ENCODE assay signal across 11 cellular contexts in the genomic region with DNA sequence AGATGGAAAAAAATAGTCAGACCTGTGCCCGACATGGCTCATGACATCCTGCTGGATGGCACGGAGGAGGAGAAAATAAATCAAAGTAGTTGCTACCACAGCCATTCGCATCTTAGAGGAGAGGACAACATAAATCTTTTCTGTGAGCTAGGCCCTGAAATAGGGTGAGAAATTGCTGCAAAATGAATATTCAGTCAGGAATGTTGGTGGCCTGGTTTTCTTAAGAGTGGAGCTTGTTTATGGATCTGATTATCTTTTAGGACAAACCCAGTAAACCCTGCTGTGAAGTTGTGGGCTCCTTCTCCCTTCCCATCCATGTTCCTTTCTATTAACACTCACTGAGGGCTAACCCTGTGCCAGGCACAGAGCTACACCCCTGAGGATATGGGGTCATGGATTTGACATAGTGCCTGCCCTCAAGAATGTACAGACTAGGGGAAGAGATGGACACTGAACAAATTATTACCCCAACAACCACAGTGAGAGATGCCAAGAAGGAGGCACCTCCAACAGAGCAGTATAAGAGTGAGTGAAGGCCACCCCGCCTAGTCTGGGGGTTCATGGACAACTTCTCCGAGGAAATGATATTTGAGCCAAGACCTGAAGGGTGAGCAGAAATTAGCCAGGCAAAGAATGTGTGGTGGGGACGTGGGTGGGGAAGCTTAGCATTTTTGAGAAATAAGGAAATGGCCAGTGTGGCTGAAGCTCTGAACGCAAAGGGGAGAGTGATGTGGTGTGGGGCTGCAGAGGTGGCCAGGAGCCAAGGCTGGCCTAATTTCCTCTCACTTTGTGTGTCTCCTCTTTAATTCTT.
DNase-seq lines count a peak whose midpoint lies in the region; ATAC-seq and TF ChIP-seq lines count a peak whose summit lies in the region.
"Had no signal": no experiment of that assay in that cellular context is flagged by ENCODE, and none has a peak within 500 bp of the region (broad histone marks: within the 10 kb centered on the region; RNA-seq: fewer than 3 reads in every experiment).

No MANE protein-coding gene starts in this region.

- POLR2A ChIA-PET in RWPE1 (lab: Yijun Ruan, JAX; ENCODE audit: low non-redundant PET), result interaction anchor here (0.6 kb wide), 1 partner anchor 10 kb away, joined by 3 read pairs; no protein-coding TSS in a partner anchor

- H3K27me3 Mint-ChIP-seq in T-helper 1 cell treated with Interleukin-12 subunit alpha and Interleukin-12 subunit beta and Interleukin-4 antibody, amounts not matched to agents 30 μg/mL and 1 μg/mL, for 36 hours (ENCODE audit: low read depth), result no peaks in the 10 kb centered on the region
- no peaks in the 10 kb centered on the region for H3K27me3 Mint-ChIP-seq in activated T-helper 1 cell treated with anti-CD3 and anti-CD28 coated beads, Interleukin-12 subunit alpha, Interleukin-12 subunit beta, Interleukin-2, Interleukin-4 antibody, amounts not matched to agents 30 ng/mL and 10 ng/mL and 1 ng/mL, durations not matched to agents 14 hours and 24 hours and 36 hours (ENCODE audit: insufficient read depth)
- H3K27me3 Mint-ChIP-seq: activated B cell treated with CpG ODN at 0.5 μM for 24 hours; central memory CD8-positive, alpha-beta T cell had no signal

- intact Hi-C loops in activated T-helper 1 cell treated with anti-CD3 and anti-CD28 coated beads, Interleukin-12 subunit alpha, Interleukin-12 subunit beta, Interleukin-2, Interleukin-4 antibody, amounts not matched to agents 30 ng/mL and 10 ng/mL and 1 ng/mL, durations not matched to agents 14 hours and 24 hours and 36 hours (cut with micrococcal nuclease), result no loop called here
- intact Hi-C loops in left lung (cut with DNase I), result no loop called here

- H3K36me3 ChIP-seq in left lung, result no peaks in the 10 kb centered on the region

- no peak overlapping the region for H3K4me3 ChIP-seq in left lung
- H3K4me3 ChIP-seq: A549 had no signal

- peaks cover 0 to 1% of the 10 kb centered on the region in 2 donors for H3K9me3 ChIP-seq in left lung
- H3K9me3 ChIP-seq: A549 had no signal

- peak overlapping the region; percentile 56 for H3K27ac Mint-ChIP-seq in T-helper 1 cell treated with Interleukin-12 subunit alpha and Interleukin-12 subunit beta and Interleukin-4 antibody, amounts not matched to agents 30 μg/mL and 1 μg/mL, for 36 hours
- H3K27ac Mint-ChIP-seq in activated T-helper 1 cell treated with anti-CD3 and anti-CD28 coated beads, Interleukin-12 subunit alpha, Interleukin-12 subunit beta, Interleukin-2, Interleukin-4 antibody, amounts not matched to agents 30 ng/mL and 10 ng/mL and 1 ng/mL, durations not matched to agents 14 hours and 24 hours and 36 hours, result peak overlapping the region; percentile 10
- H3K27ac Mint-ChIP-seq: activated B cell treated with CpG ODN at 0.5 μM for 24 hours had no signal

- H3K9me3 Mint-ChIP-seq in T-helper 1 cell treated with Interleukin-12 subunit alpha and Interleukin-12 subunit beta and Interleukin-4 antibody, amounts not matched to agents 30 μg/mL and 1 μg/mL, for 36 hours, result peaks cover 13% of the 10 kb centered on the region
- peaks cover 6% of the 10 kb centered on the region for H3K9me3 Mint-ChIP-seq in activated T-helper 1 cell treated with anti-CD3 and anti-CD28 coated beads, Interleukin-12 subunit alpha, Interleukin-12 subunit beta, Interleukin-2, Interleukin-4 antibody, amounts not matched to agents 30 ng/mL and 10 ng/mL and 1 ng/mL, durations not matched to agents 14 hours and 24 hours and 36 hours
- H3K9me3 Mint-ChIP-seq: activated B cell treated with CpG ODN at 0.5 μM for 24 hours; central memory CD8-positive, alpha-beta T cell had no signal

- ATAC-seq in left lung, result peak; percentile 16
- ATAC-seq: A549 had no signal

- peaks cover 7 to 50% of the 10 kb centered on the region in 2 donors for H3K4me1 ChIP-seq in left lung

- no peak for DNase-seq in T-helper 1 cell
- no peak for DNase-seq in activated T-helper 1 cell treated with anti-CD3 and anti-CD28 coated beads, Interleukin-12 subunit alpha, Interleukin-12 subunit beta, Interleukin-2, Interleukin-4 antibody, amounts not matched to agents 30 ng/mL and 10 ng/mL and 1 ng/mL, durations not matched to agents 14 hours and 24 hours and 36 hours (ENCODE audit: low spot score)
- peak in 1 of 2 donors; percentile 74 for DNase-seq in left lung
- peak; percentile 30 for DNase-seq in stromal cell of bone marrow (ENCODE audit: low read depth)
- no peak for DNase-seq in retina
- DNase-seq in NCI-H524 treated with DMSO at 0.1 percent for 48 hours (lab: John Stamatoyannopoulos, UW), result no peak
- DNase-seq in RWPE1 (ENCODE audit: low spot score), result no peak
- DNase-seq: activated B cell treated with CpG ODN at 0.5 μM for 24 hours had no signal

- H3K36me3 Mint-ChIP-seq in T-helper 1 cell treated with Interleukin-12 subunit alpha and Interleukin-12 subunit beta and Interleukin-4 antibody, amounts not matched to agents 30 μg/mL and 1 μg/mL, for 36 hours (ENCODE audit: low read depth), result peaks cover 5% of the 10 kb centered on the region
- H3K36me3 Mint-ChIP-seq in activated T-helper 1 cell treated with anti-CD3 and anti-CD28 coated beads, Interleukin-12 subunit alpha, Interleukin-12 subunit beta, Interleukin-2, Interleukin-4 antibody, amounts not matched to agents 30 ng/mL and 10 ng/mL and 1 ng/mL, durations not matched to agents 14 hours and 24 hours and 36 hours (ENCODE audit: low read depth), result peaks cover 11% of the 10 kb centered on the region

- H3K27me3 ChIP-seq in left lung, result no peaks in the 10 kb centered on the region

- TF ChIP-seq CTCF in left lung (IDR thresholded peaks at IDR 0.05), result no peak
- TF ChIP-seq CTCF in RWPE1 (conservative IDR thresholded peaks at IDR 0.05; ENCODE audit: low read depth), result no peak

- CTCF ChIA-PET in RWPE1 (lab: Yijun Ruan, JAX), result interaction anchor here (0.6 kb wide), 1 partner anchor 203 kb away, joined by 4 read pairs; no protein-coding TSS in a partner anchor

- H3K4me3 Mint-ChIP-seq in T-helper 1 cell treated with Interleukin-12 subunit alpha and Interleukin-12 subunit beta and Interleukin-4 antibody, amounts not matched to agents 30 μg/mL and 1 μg/mL, for 36 hours, result no peak overlapping the region
- no peak overlapping the region for H3K4me3 Mint-ChIP-seq in activated T-helper 1 cell treated with anti-CD3 and anti-CD28 coated beads, Interleukin-12 subunit alpha, Interleukin-12 subunit beta, Interleukin-2, Interleukin-4 antibody, amounts not matched to agents 30 ng/mL and 10 ng/mL and 1 ng/mL, durations not matched to agents 14 hours and 24 hours and 36 hours
- H3K4me3 Mint-ChIP-seq: activated B cell treated with CpG ODN at 0.5 μM for 24 hours; central memory CD8-positive, alpha-beta T cell had no signal

- peaks cover 52% of the 10 kb centered on the region for H3K4me1 Mint-ChIP-seq in T-helper 1 cell treated with Interleukin-12 subunit alpha and Interleukin-12 subunit beta and Interleukin-4 antibody, amounts not matched to agents 30 μg/mL and 1 μg/mL, for 36 hours (ENCODE audit: low read depth)
- H3K4me1 Mint-ChIP-seq in activated T-helper 1 cell treated with anti-CD3 and anti-CD28 coated beads, Interleukin-12 subunit alpha, Interleukin-12 subunit beta, Interleukin-2, Interleukin-4 antibody, amounts not matched to agents 30 ng/mL and 10 ng/mL and 1 ng/mL, durations not matched to agents 14 hours and 24 hours and 36 hours (ENCODE audit: low read depth), result peaks cover 60% of the 10 kb centered on the region
- H3K4me1 Mint-ChIP-seq: central memory CD8-positive, alpha-beta T cell had no signal

- H3K27ac ChIP-seq in left lung (peak overlapping the region; percentile 51 to 67), RWPE1 (no peak overlapping the region)
